ENCODE assay signal across 17 cellular contexts in the genomic region with DNA sequence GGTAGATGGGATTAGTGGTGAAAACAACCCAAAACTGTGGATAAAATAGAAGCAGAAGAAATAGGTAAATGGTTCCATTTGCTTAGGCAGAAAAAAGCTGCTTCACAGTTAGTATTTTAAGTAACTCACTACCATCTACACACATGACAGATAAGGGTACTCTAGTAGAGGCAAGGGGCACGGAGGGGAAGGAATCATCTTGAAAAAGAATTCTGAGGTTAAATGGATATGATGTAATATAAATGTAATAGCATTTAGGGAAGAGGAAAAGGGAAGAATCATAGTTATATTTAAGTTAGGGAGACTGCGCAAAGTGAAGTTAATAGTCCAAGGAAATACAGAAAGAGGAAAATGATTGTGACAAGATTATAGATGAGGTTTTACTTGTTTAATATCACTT.
"Had no signal": no experiment of that assay in that cellular context is flagged by ENCODE, and none has a peak within 500 bp of the region (broad histone marks: within the 10 kb centered on the region; RNA-seq: fewer than 3 reads in every experiment).

No MANE protein-coding gene starts in this region.

- FAIRE-seq: endothelial cell of umbilical vein, pancreas had no signal

- H3K4me1 ChIP-seq: esophagus squamous epithelium had no signal

- H3K27ac ChIP-seq: esophagus squamous epithelium, pancreas had no signal

- DNase-seq: activated CD4-positive, alpha-beta T cell treated with anti-CD3 and anti-CD28 coated beads for 4 hours; activated CD8-positive, alpha-beta memory T cell treated with anti-CD3 and anti-CD28 coated beads, Interleukin-2, amount 50 U/mL, for 48 hours; activated gamma-delta T cell; activated T-cell treated with anti-CD3 and anti-CD28 coated beads, Interleukin-2, amount 50 U/mL, for 72 hours; caudate nucleus; effector CD8-positive, alpha-beta T cell; esophagus squamous epithelium; glutamatergic neuron; naive B cell; pancreas; retina; stimulated activated CD4-positive, alpha-beta T cell treated with anti-CD3 and anti-CD28 coated beads, Interleukin-4, amount 100 ng/mL, for 1 hour; stimulated activated naive CD4-positive, alpha-beta T cell; T-helper 17 cell had no signal

- H3K4me3 ChIP-seq: esophagus squamous epithelium, pancreas had no signal

- H3K27me3 ChIP-seq: esophagus squamous epithelium, pancreas had no signal

- ATAC-seq: activated naive CD4-positive, alpha-beta T cell treated with anti-CD3 and anti-CD28 coated beads, Interleukin-2, amount 50 U/mL, for 72 hours; activated T-cell treated with anti-CD3 and anti-CD28 coated beads, Interleukin-2, amount 50 U/mL, for 72 hours; T-helper 17 cell; WTC11 had no signal

- H3K9me3 ChIP-seq: esophagus squamous epithelium, pancreas had no signal
